Comparison of ENCODE assay signal across 8 cellular contexts in genomic region chr11:114159802-114160588, GRCh38.
DNase-seq lines count a peak whose midpoint lies in the region; ATAC-seq and TF ChIP-seq lines count a peak whose summit lies in the region.

No MANE protein-coding gene starts in this region.

- ATAC-seq in HG03196 (IDR thresholded peaks at IDR 0.05; ENCODE audit: unreplicated experiment) (peak; percentile 67), HG03280 (IDR thresholded peaks at IDR 0.05; ENCODE audit: unreplicated experiment) (no peak)

- no peak for TF ChIP-seq CTCF in choroid plexus epithelial cell (conservative IDR thresholded peaks at IDR 0.05; ENCODE audit: low read depth, low read length)

- peak overlapping the region; percentile 35 for H3K4me3 ChIP-seq in choroid plexus epithelial cell (ENCODE audit: low read depth, low read length)

- no peaks in the 10 kb centered on the region for H3K27me3 Mint-ChIP-seq in activated CD4-positive, alpha-beta T cell treated with anti-CD3 and anti-CD28 coated beads, Interleukin-2, amount 10 ng/mL, durations not matched to agents 24 days and 14 days

- H3K4me3 Mint-ChIP-seq in activated CD4-positive, alpha-beta T cell treated with anti-CD3 and anti-CD28 coated beads, Interleukin-2, amount 10 ng/mL, durations not matched to agents 24 days and 14 days = peak overlapping the region; percentile 77

- peak overlapping the region; percentile 84 for H3K27ac Mint-ChIP-seq in activated CD4-positive, alpha-beta T cell treated with anti-CD3 and anti-CD28 coated beads, Interleukin-2, amount 10 ng/mL, durations not matched to agents 24 days and 14 days

- no peaks in the 10 kb centered on the region for H3K36me3 Mint-ChIP-seq in activated CD4-positive, alpha-beta T cell treated with anti-CD3 and anti-CD28 coated beads, Interleukin-2, amount 10 ng/mL, durations not matched to agents 24 days and 14 days (ENCODE audit: low read depth)

- H3K4me1 Mint-ChIP-seq in activated CD4-positive, alpha-beta T cell treated with anti-CD3 and anti-CD28 coated beads, Interleukin-2, amount 10 ng/mL, durations not matched to agents 24 days and 14 days = peaks cover 59% of the 10 kb centered on the region

- intact Hi-C loops in activated CD4-positive, alpha-beta T cell treated with anti-CD3 and anti-CD28 coated beads, Interleukin-2, amount 10 ng/mL, durations not matched to agents 24 days and 14 days (cut with micrococcal nuclease) = loop anchor here (2.0 to 10.0 kb wide), 2 partner anchors 23 to 285 kb away; partner anchors contain the start of gene USP28

- peak; percentile 78 for DNase-seq in ELR (ENCODE audit: low read depth)
- DNase-seq in NCI-H446 treated with DMSO at 0.1 percent for 48 hours (lab: John Stamatoyannopoulos, UW) = peak; percentile 96
- DNase-seq in activated CD4-positive, alpha-beta T cell treated with anti-CD3 and anti-CD28 coated beads, Interleukin-2, amount 10 ng/mL, durations not matched to agents 24 days and 14 days = peak; percentile 98
- DNase-seq in choroid plexus epithelial cell (ENCODE audit: low read depth) = peak; percentile 100
- DNase-seq in left kidney (ENCODE audit: low read depth, low spot score) = peak; percentile 98
- peak; percentile 68 to 84 for DNase-seq in stimulated activated CD4-positive, alpha-beta T cell treated with anti-CD3 and anti-CD28 coated beads, Interleukin-1b, Interleukin-23, amount 100 ng/mL, for 4 hours (ENCODE audit: low read depth in 2 of 2)

- no peaks in the 10 kb centered on the region for H3K9me3 Mint-ChIP-seq in activated CD4-positive, alpha-beta T cell treated with anti-CD3 and anti-CD28 coated beads, Interleukin-2, amount 10 ng/mL, durations not matched to agents 24 days and 14 days
